Comparison of ENCODE assay signal across 8 cellular contexts in the genomic region with DNA sequence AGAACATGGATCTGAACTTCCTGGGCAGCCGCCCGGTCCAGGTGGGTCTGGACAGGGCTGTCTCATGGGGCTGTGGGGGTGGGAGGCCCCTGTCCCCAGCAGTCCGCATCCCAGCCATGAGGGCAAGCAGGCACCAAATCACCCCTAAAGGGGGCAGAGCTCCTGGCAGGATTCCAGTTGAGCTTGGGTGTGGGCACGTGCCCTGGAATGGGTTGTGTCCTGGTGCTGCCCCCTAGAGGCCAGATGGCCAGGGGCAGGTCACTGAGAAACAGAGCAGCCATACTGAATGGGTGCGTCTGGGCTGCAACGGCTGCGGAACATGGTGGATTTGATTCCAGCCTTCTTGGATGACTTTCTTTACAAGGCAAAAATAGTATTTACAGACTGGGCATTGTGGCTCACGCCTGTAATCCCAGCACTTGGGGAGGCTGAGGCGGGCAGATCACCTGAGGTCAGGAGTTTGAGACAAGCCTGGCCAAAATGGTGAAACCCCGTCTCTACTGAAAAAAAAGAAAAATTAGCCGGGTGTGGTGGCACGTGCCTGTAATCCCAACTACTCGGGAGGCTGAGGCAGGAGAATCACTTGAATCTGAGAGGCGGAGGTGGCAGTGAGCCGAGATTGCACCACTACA. TPM values are rescaled to one million over a fixed set of nuclear protein-coding genes. Genes with fewer than 3 reads are reported as not detected.
DNase-seq lines count a peak whose midpoint lies in the region; TF ChIP-seq lines count a peak whose summit lies in the region.
"Not testable (repeated sequence)": the region's sequence is repeated elsewhere in the genome, so short reads cannot be mapped to it uniquely, and the experiment has no call there.

No MANE protein-coding gene starts in this region.

- not testable (repeated sequence) for H3K4me2 ChIP-seq in Loucy (ENCODE audit: low read depth, low read length, poor library complexity, severe bottlenecking)

- H3K36me3 ChIP-seq in Loucy (ENCODE audit: insufficient read depth, low read length) (peaks cover 22% of the 10 kb centered on the region; the same call in 1 of the 2 replicates), spleen (peaks cover 0 to 88% (median 43%) of the 10 kb centered on the region in 6 donors)
- not testable (repeated sequence) for H3K36me3 ChIP-seq in uterus

- H3K27ac ChIP-seq in spleen, result peak overlapping the region in 7 of 8 donors; percentile 27 to 83 (median 57)
- H3K27ac ChIP-seq in uterus, result not testable (repeated sequence)

- TF ChIP-seq POLR2A in spleen (IDR thresholded peaks at IDR 0.05); uterus (IDR thresholded peaks at IDR 0.05): not testable (repeated sequence)

- not testable (repeated sequence) for H3K4me3 ChIP-seq in Loucy (ENCODE audit: low read length, poor library complexity, severe bottlenecking); spleen; uterus

- H2AFZ ChIP-seq in Loucy (ENCODE audit: low read length), result not testable (repeated sequence)

- not testable (repeated sequence) for H3K4me1 ChIP-seq in Loucy (ENCODE audit: insufficient read depth, low read length, poor library complexity, severe bottlenecking); uterus
- peaks cover 0 to 82% (median 32%) of the 10 kb centered on the region in 6 donors for H3K4me1 ChIP-seq in spleen

- H3K9me3 ChIP-seq in Loucy (ENCODE audit: insufficient read depth, low read depth, low read length); spleen; uterus: not testable (repeated sequence)

- TF ChIP-seq CTCF in Loucy (conservative IDR thresholded peaks at IDR 0.05; ENCODE audit: low read length), result peak; percentile 64
- peak; percentile 63 to 92 (median 76) for TF ChIP-seq CTCF in spleen (IDR thresholded peaks at IDR 0.05 in 8 of 11, conservative IDR thresholded peaks at IDR 0.05 in 3 of 11)
- peak in 3 of 4 experiments; percentile 29 to 42 (median 31) for TF ChIP-seq CTCF in uterus (IDR thresholded peaks at IDR 0.05)

- H3K79me2 ChIP-seq in Loucy (ENCODE audit: insufficient read depth, low read length), result not testable (repeated sequence)

- not testable (repeated sequence) for H3K9ac ChIP-seq in Loucy (ENCODE audit: low read depth, low read length, poor library complexity, severe bottlenecking)

- H3K9me2 ChIP-seq in Loucy (replicated peaks; ENCODE audit: low read depth, low read length), result not testable (repeated sequence)

- WGBS in spleen, 5 donors, result 83 to 95% (median 88%) methylated on average over 12 to 15 of the region's 15 CpGs

- peak; percentile 64 for DNase-seq in GDM1 (lab: John Stamatoyannopoulos, UW)
- peak; percentile 42 for DNase-seq in RPMI7951 (ENCODE audit: low read depth)
- peak; percentile 43 to 58 for DNase-seq in activated CD8-positive, alpha-beta memory T cell treated with anti-CD3 and anti-CD28 coated beads for 1 hour (ENCODE audit: extremely low read depth in 1 of 2, low read depth in 1 of 2)
- DNase-seq in cerebellar cortex (ENCODE audit: low spot score), result peak; percentile 58
- DNase-seq in iPS-NIHi7 (ENCODE audit: extremely low spot score), result peak; percentile 94
- DNase-seq in spleen, result peak; percentile 90
- not testable (repeated sequence) for DNase-seq in uterus

- H3K27me3 ChIP-seq in Loucy (ENCODE audit: insufficient read depth, low read length, poor library complexity, severe bottlenecking); spleen (replicated peaks in 1 of 7); uterus: not testable (repeated sequence)

- intact Hi-C loops in spleen (cut with DNase I; ENCODE audit: low total_unique reads); uterus (cut with DNase I; ENCODE audit: low total_unique reads): not testable (repeated sequence)

- not testable (repeated sequence) for H3F3A ChIP-seq in Loucy (ENCODE audit: low read depth)

- not testable (repeated sequence) for H4K20me1 ChIP-seq in Loucy (ENCODE audit: insufficient read depth, low read length, poor library complexity, severe bottlenecking)

RNA-seq across cellular contexts. Expression of a gene that starts 25.9 kb away (rescaled TPM):
- 10.4 and 18.3 TPM in 2 replicates for total RNA-seq in RPMI7951 (2014; rRNA removed; shearing (Covaris generic))
- 100 to 1,000 TPM in 1 of 7 donors, 10 to 100 TPM in 6; 65.6 to 132 (median 83.6) TPM for total RNA-seq in spleen
- polyA plus RNA-seq in spleen, result 10 to 100 TPM in 1 of 3 donors, 1 to 10 TPM in 2; 7.6 to 26.9 (median 8.8) TPM
- 100 to 1,000 TPM in 1 of 4 donors, 10 to 100 TPM in 3; 19.0 to 107 (median 68.6) TPM for total RNA-seq in uterus

RNA-seq across cellular contexts. Expression of a gene that starts 35.9 kb away (rescaled TPM):
- 3.3 and 4.7 TPM in 2 replicates for total RNA-seq in RPMI7951 (2014; rRNA removed; shearing (Covaris generic))
- total RNA-seq in spleen (10 to 100 TPM; 10.0 to 29.2 (median 20.2) TPM), uterus (10 to 100 TPM in 2 of 4 donors, 1 to 10 TPM in 1, not detected in 1; 2.8 to 31.1 (median 23.5) TPM)
- 10 to 100 TPM; 12.6 to 33.6 (median 13.6) TPM for polyA plus RNA-seq in spleen

RNA-seq across cellular contexts. Expression of a gene that starts 42.8 kb away (rescaled TPM):
- 28.7 and 45.3 TPM in 2 replicates for total RNA-seq in RPMI7951 (2014; rRNA removed; shearing (Covaris generic))
- 10 to 100 TPM; 26.2 to 37.4 (median 27.6) TPM for total RNA-seq in spleen
- 10 to 100 TPM; 29.0 to 47.2 (median 38.8) TPM for polyA plus RNA-seq in spleen
- total RNA-seq in uterus, result 10 to 100 TPM; 15.4 to 48.3 (median 33.1) TPM
